Comparison of ENCODE assay signal across 9 cellular contexts in the genomic region with DNA sequence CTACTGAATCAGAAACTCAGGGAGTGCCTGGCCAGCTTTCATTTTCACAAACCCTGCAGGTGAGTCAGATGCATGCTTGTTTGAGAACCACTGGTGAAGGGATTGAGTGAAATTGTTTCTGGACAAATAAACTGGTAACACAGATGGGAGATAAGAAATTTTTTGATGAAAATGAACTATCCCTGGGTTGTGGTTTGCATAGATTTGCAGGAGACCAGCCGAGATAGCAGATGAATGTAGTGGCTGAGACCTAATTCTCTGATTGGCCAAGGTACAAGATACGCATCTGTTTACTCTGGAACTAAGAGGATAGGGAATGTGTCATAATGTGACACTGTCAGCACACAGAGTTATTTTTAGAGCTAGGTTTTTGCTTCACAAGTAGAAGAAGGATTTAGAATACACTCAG.
DNase-seq lines count a peak whose midpoint lies in the region; ATAC-seq and TF ChIP-seq lines count a peak whose summit lies in the region.
"Had no signal": no experiment of that assay in that cellular context is flagged by ENCODE, and none has a peak within 500 bp of the region (broad histone marks: within the 10 kb centered on the region; RNA-seq: fewer than 3 reads in every experiment).

No MANE protein-coding gene starts in this region.

- H4K20me1 ChIP-seq in KMS-11 (ENCODE audit: insufficient read depth) = no peaks in the 10 kb centered on the region

- no peak overlapping the region for H3K14ac ChIP-seq in mesenchymal stem cell (ENCODE audit: low read length in 2 of 2)

- 6% methylated on average over 2 of the region's 2 CpGs for WGBS in mesenchymal stem cell

- H3K27ac ChIP-seq in KMS-11 (no peak overlapping the region), mesenchymal stem cell (ENCODE audit: low read length, poor library complexity, severe bottlenecking) (no peak overlapping the region)

- ATAC-seq in GM21367 (IDR thresholded peaks at IDR 0.05; ENCODE audit: unreplicated experiment) (no peak), HG03108 (IDR thresholded peaks at IDR 0.05; ENCODE audit: unreplicated experiment) (no peak), GM21423 (IDR thresholded peaks at IDR 0.05; ENCODE audit: unreplicated experiment) (no peak)

- no peak overlapping the region for H3K4ac ChIP-seq in mesenchymal stem cell (ENCODE audit: low read depth in 1 of 2, low read length in 2 of 2)

- no peak overlapping the region for H2BK12ac ChIP-seq in mesenchymal stem cell (ENCODE audit: low read length in 2 of 2)

- H3K79me2 ChIP-seq in KMS-11 (ENCODE audit: insufficient read depth, low read depth) = no peaks in the 10 kb centered on the region

- H3K4me3 ChIP-seq in KMS-11 (IDR thresholded peaks at IDR 0.05; ENCODE audit: insufficient read depth, low read depth, low read length) = no peak overlapping the region
- H3K4me3 ChIP-seq in mesenchymal stem cell (ENCODE audit: insufficient read depth in 1 of 2, low read depth in 1 of 2, low read length in 2 of 2) = peak overlapping the region in 1 of 2 experiments; percentile 47

- DNase-seq in Daoy (ENCODE audit: low read depth) (peak; percentile 70), amniotic stem cell (lab: John Stamatoyannopoulos, UW) (peak; percentile 26), mesenchymal stem cell (peak; percentile 94), 8988T (no peak)
- DNase-seq: stimulated activated CD4-positive, alpha-beta T cell treated with anti-CD3 and anti-CD28 coated beads, Interleukin-12 subunit alpha, Interleukin-12 subunit beta, amount 100 ng/mL, for 4 hours had no signal

- H2BK120ac ChIP-seq in mesenchymal stem cell (ENCODE audit: low read depth, low read length) = no peak overlapping the region

- H3K4me1 ChIP-seq in KMS-11 (ENCODE audit: low read depth, poor library complexity, severe bottlenecking) (peaks cover 22% of the 10 kb centered on the region), mesenchymal stem cell (ENCODE audit: control insufficient read depth, insufficient read depth, low read depth, low read length) (peaks cover 2% of the 10 kb centered on the region)

- H3K9me3 ChIP-seq in mesenchymal stem cell (ENCODE audit: control insufficient read depth, low read length) = no peaks in the 10 kb centered on the region

- no peak overlapping the region for H3K23ac ChIP-seq in mesenchymal stem cell (ENCODE audit: low read length in 2 of 2)

- H3K79me1 ChIP-seq in mesenchymal stem cell (replicated peaks; ENCODE audit: low read length, poor library complexity, severe bottlenecking) = no peaks in the 10 kb centered on the region

- H2AK5ac ChIP-seq in mesenchymal stem cell (ENCODE audit: low read length, severe bottlenecking) = no peak overlapping the region

- no peak overlapping the region for H4K91ac ChIP-seq in mesenchymal stem cell (ENCODE audit: low read length)

- H3K9ac ChIP-seq in KMS-11 (no peak overlapping the region), mesenchymal stem cell (ENCODE audit: low read length) (peak overlapping the region; percentile 25)

- H3K27me3 ChIP-seq in KMS-11 (ENCODE audit: insufficient read depth, low read depth) (no peaks in the 10 kb centered on the region), mesenchymal stem cell (ENCODE audit: control insufficient read depth in 1 of 2, insufficient read depth in 1 of 2, low read length in 2 of 2) (no peaks in the 10 kb centered on the region)

- TF ChIP-seq CTCF in KMS-11 (conservative IDR thresholded peaks at IDR 0.05; ENCODE audit: low read depth, low read length) = no peak

- H3K4me2 ChIP-seq in KMS-11 (peak overlapping the region; percentile 7; the same call in 1 of the 2 replicates), mesenchymal stem cell (ENCODE audit: low read length, poor library complexity, severe bottlenecking) (no peak overlapping the region)

- no peak overlapping the region for H3K18ac ChIP-seq in mesenchymal stem cell (ENCODE audit: low read depth in 1 of 2, low read length in 2 of 2)

- no peak overlapping the region for H2BK5ac ChIP-seq in mesenchymal stem cell (ENCODE audit: low read depth, low read length, poor library complexity, severe bottlenecking)

- H4K8ac ChIP-seq in mesenchymal stem cell (ENCODE audit: low read length) = no peak overlapping the region

- H3K36me3 ChIP-seq in KMS-11 (ENCODE audit: insufficient read depth) = no peaks in the 10 kb centered on the region
- H3K36me3 ChIP-seq in mesenchymal stem cell (ENCODE audit: control insufficient read depth in 1 of 2, insufficient read depth in 2 of 2, low read depth in 1 of 2, low read length in 2 of 2) = no peaks in the 10 kb centered on the region

- no peak overlapping the region for H2BK15ac ChIP-seq in mesenchymal stem cell (ENCODE audit: low read depth, poor library complexity, severe bottlenecking)

- peak overlapping the region; percentile 12; the same call in 1 of the 2 replicates for H2AFZ ChIP-seq in KMS-11 (ENCODE audit: low read depth)
- H2AFZ ChIP-seq in mesenchymal stem cell (ENCODE audit: low read depth, low read length) = no peak overlapping the region
